ENCODE assay signal across 8 cellular contexts in genomic region chr12:39103552-39104165, GRCh38.
DNase-seq lines count a peak whose midpoint lies in the region; ATAC-seq and TF ChIP-seq lines count a peak whose summit lies in the region.

No MANE protein-coding gene starts in this region.

- in situ Hi-C loops in transverse colon (cut with MboI; ENCODE audit: low pct_ligation_motif_present in 1 of 4, low pct_unique_long_range_greater_than_20kb in 1 of 4, low sequenced_read_pairs in 3 of 4): loop anchor here (5.0 to 25.0 kb wide), 6 partner anchors 179 to 991 kb away; no protein-coding TSS in a partner anchor

- H3K27me3 ChIP-seq in NT2/D1 (ENCODE audit: insufficient read depth, insufficient read length) (no peaks in the 10 kb centered on the region), transverse colon (no peaks in the 10 kb centered on the region)

- H3K9me3 Mint-ChIP-seq in activated naive CD4-positive, alpha-beta T cell treated with anti-CD3 and anti-CD28 coated beads, Interleukin-2, amount 50 U/mL, for 72 hours: no peaks in the 10 kb centered on the region
- H3K9me3 Mint-ChIP-seq in central memory CD8-positive, alpha-beta T cell: no peaks in the 10 kb centered on the region

- ATAC-seq in activated naive CD4-positive, alpha-beta T cell treated with anti-CD3 and anti-CD28 coated beads, Interleukin-2, amount 50 U/mL, for 72 hours: peak; percentile 66 to 79
- ATAC-seq in GM21723 (IDR thresholded peaks at IDR 0.05; ENCODE audit: unreplicated experiment) (peak; percentile 95), left colon (peak; percentile 96)
- ATAC-seq in central memory CD8-positive, alpha-beta T cell (replicated peaks; ENCODE audit: extremely low read depth, poor library complexity, severe bottlenecking): peak; percentile 64

- 30 to 56% methylated on average over 5 to 8 of the region's 8 CpGs for WGBS in transverse colon (ENCODE audit: low coverage in 1 of 2), 2 donors

- no peaks in the 10 kb centered on the region for H3K4me1 ChIP-seq in NT2/D1 (ENCODE audit: insufficient read depth, insufficient read length)
- H3K4me1 ChIP-seq in transverse colon: no peaks in the 10 kb centered on the region

- TF ChIP-seq CTCF in transverse colon (IDR thresholded peaks at IDR 0.05): peak; percentile 69 to 80 (median 74)

- TF ChIP-seq EP300 in transverse colon (IDR thresholded peaks at IDR 0.05; ENCODE audit: low read depth): no peak

- TF ChIP-seq POLR2A in transverse colon (IDR thresholded peaks at IDR 0.05): no peak

- no peaks in the 10 kb centered on the region for H3K36me3 ChIP-seq in NT2/D1 (ENCODE audit: insufficient read depth, insufficient read length, low read length)
- no peaks in the 10 kb centered on the region for H3K36me3 ChIP-seq in transverse colon

- peaks cover 5% of the 10 kb centered on the region for H3K4me1 Mint-ChIP-seq in central memory CD8-positive, alpha-beta T cell

- H3K27me3 Mint-ChIP-seq in central memory CD8-positive, alpha-beta T cell: no peaks in the 10 kb centered on the region

- H3K27ac Mint-ChIP-seq in activated naive CD4-positive, alpha-beta T cell treated with anti-CD3 and anti-CD28 coated beads, Interleukin-2, amount 50 U/mL, for 72 hours: no peak overlapping the region
- no peak overlapping the region for H3K27ac Mint-ChIP-seq in central memory CD8-positive, alpha-beta T cell (ENCODE audit: low read depth)

- no peaks in the 10 kb centered on the region for H3K36me3 Mint-ChIP-seq in activated naive CD4-positive, alpha-beta T cell treated with anti-CD3 and anti-CD28 coated beads, Interleukin-2, amount 50 U/mL, for 72 hours
- no peaks in the 10 kb centered on the region for H3K36me3 Mint-ChIP-seq in central memory CD8-positive, alpha-beta T cell (ENCODE audit: insufficient read depth)

- no peak overlapping the region for H3K9ac ChIP-seq in NT2/D1 (ENCODE audit: insufficient read length, low read depth)

- intact Hi-C loops in left colon (cut with DNase I, micrococcal nuclease) (loop anchor here in 1 of 2 donors (5.0 to 10.0 kb wide), 2 partner anchors 181 to 779 kb away; no protein-coding TSS in a partner anchor), transverse colon (cut with DNase I; ENCODE audit: low total_unique reads) (loop anchor here (10.0 kb wide), 1 partner anchor 769 kb away; no protein-coding TSS in a partner anchor)

- peak in 1 of 2 donors; percentile 9 for DNase-seq in activated naive CD4-positive, alpha-beta T cell treated with anti-CD3 and anti-CD28 coated beads, Interleukin-2, amount 50 U/mL, for 72 hours (ENCODE audit: low spot score in 2 of 2)
- no peak for DNase-seq in activated naive CD4-positive, alpha-beta T cell treated with anti-CD3 and anti-CD28 coated beads, Interleukin-2, amount 50 U/mL, for 16 hours
- DNase-seq in HS-27A (ENCODE audit: low read depth): peak; percentile 19
- peak; percentile 64 for DNase-seq in NT2/D1 (ENCODE audit: low read depth, low spot score)
- DNase-seq in central memory CD8-positive, alpha-beta T cell (ENCODE audit: low spot score in 2 of 2): no peak
- no peak for DNase-seq in left colon
- DNase-seq in transverse colon: no peak

- no peak overlapping the region for H3K27ac ChIP-seq in transverse colon

- H3K9me3 ChIP-seq in NT2/D1 (ENCODE audit: insufficient read depth, low read length) (no peaks in the 10 kb centered on the region), transverse colon (no peaks in the 10 kb centered on the region)

- H3K4me3 ChIP-seq in NT2/D1 (ENCODE audit: insufficient read length, low read depth) (no peak overlapping the region), transverse colon (no peak overlapping the region)

- no peak overlapping the region for H3K4me3 Mint-ChIP-seq in central memory CD8-positive, alpha-beta T cell

Comparison
In these comparisons a context has a peak if more than half of its experiments do, and no peak if none do; other contexts are left out.
1. DNase-seq: peak in HS-27A (single experiment) and NT2/D1 (single experiment); none in activated naive CD4-positive, alpha-beta T cell treated with anti-CD3 and anti-CD28 coated beads, Interleukin-2, amount 50 U/mL, for 16 hours (single experiment), central memory CD8-positive, alpha-beta T cell (0 of 2), left colon (0 of 2) and transverse colon (single experiment).
2. Peak in every context shown above with its lines, with median percentiles within 50 percentile points of each other: ATAC-seq.